Comparison of ENCODE assay signal across 11 cellular contexts in the genomic region with DNA sequence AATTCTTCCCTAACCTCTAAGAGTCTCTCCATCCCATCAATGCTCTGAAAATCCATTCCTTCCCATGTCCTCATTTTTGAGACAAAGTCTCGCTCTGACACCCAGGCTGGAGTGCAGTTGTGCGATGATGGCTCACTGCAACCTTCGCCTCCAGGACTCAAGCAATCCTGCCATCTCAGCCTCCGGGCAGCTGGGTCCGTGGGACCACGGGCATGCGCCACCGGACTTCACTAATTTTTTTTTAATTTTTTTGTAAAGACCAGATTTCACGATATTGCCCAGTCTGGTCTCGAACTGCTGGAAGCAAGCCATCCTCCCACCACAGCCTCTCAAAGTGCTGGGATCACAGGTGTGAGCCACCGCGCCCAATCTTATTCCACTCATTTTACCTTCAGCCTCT. TPM values are rescaled to one million over a fixed set of nuclear protein-coding genes. Genes with fewer than 3 reads are reported as not detected.
A peak's percentile ranks its signal among the peaks of the same experiment; 100 is the strongest.
DNase-seq lines count a peak whose midpoint lies in the region; ATAC-seq, FAIRE-seq and TF ChIP-seq lines count a peak whose summit lies in the region.
"Had no signal": no experiment of that assay in that cellular context is flagged by ENCODE, and none has a peak within 500 bp of the region (broad histone marks: within the 10 kb centered on the region; RNA-seq: fewer than 3 reads in every experiment).

No MANE protein-coding gene starts in this region.

- in situ Hi-C loops in brain microvascular endothelial cell (cut with HindIII; ENCODE audit: low pct_ligation_motif_present, low sequenced_read_pairs): no loop called here

- no peak overlapping the region for H3K9ac ChIP-seq in H9 (ENCODE audit: extremely low read depth, insufficient read length, low read length)

- DNase-seq in A549 (ENCODE audit: low read depth in 1 of 2, low spot score in 1 of 2): no peak
- DNase-seq in H9: no peak
- no peak for DNase-seq in brain microvascular endothelial cell
- DNase-seq in effector memory CD4-positive, alpha-beta T cell: no peak
- no peak for DNase-seq in H7
- no peak for DNase-seq in UCSD-AML1 (lab: John Stamatoyannopoulos, UW; ENCODE audit: unreplicated experiment)
- DNase-seq: activated CD8-positive, alpha-beta memory T cell treated with anti-CD3 and anti-CD28 coated beads, Interleukin-2, amount 50 U/mL, for 4 hours; DMS79 treated with DMSO at 0.1 percent for 48 hours; NCI-H1092 treated with DMSO at 0.1 percent for 48 hours had no signal

- no peak overlapping the region for H2BK15ac ChIP-seq in H9 (ENCODE audit: low read depth, low read length)

- WGBS in A549 (ENCODE audit: missing lambda C conversion rate): 93% methylated on average over 12 of the region's 12 CpGs
- WGBS in H9 (ENCODE audit: extremely low coverage, insufficient read length, low lambda C conversion rate): no CpG with 5 or more reads among the region's 12 CpGs

- no peak for ATAC-seq in A549
- no peak for ATAC-seq in HG02642 (IDR thresholded peaks at IDR 0.05; ENCODE audit: poor library complexity, unreplicated experiment)

- no peak overlapping the region for H3K23ac ChIP-seq in H9 (ENCODE audit: insufficient read length, low read depth, low read length)

- H2BK20ac ChIP-seq in H9 (ENCODE audit: low read depth, low read length, poor library complexity, severe bottlenecking): no peak overlapping the region

- peak overlapping the region in 1 of 2 experiments; percentile 99; a peak in 2 of 6 replicates for H3K27ac ChIP-seq in A549
- no peak overlapping the region for H3K27ac ChIP-seq in H9 (ENCODE audit: insufficient read length, low read depth, low read length)
- no peak overlapping the region for H3K27ac ChIP-seq in brain microvascular endothelial cell
- H3K27ac ChIP-seq in muscle layer of duodenum (ENCODE audit: low read length): no peak overlapping the region
- no peak overlapping the region for H3K27ac ChIP-seq in effector memory CD4-positive, alpha-beta T cell (ENCODE audit: insufficient read depth, low read length, poor library complexity, severe bottlenecking)

- no peak overlapping the region for H3K27ac Mint-ChIP-seq in H9

- H3K23me2 ChIP-seq in H9 (ENCODE audit: insufficient read length, low read depth, low read length, poor library complexity, severe bottlenecking): peaks cover 4% of the 10 kb centered on the region

- H3K56ac ChIP-seq in H9 (ENCODE audit: insufficient read length, low read depth, low read length): no peak overlapping the region

- no peak overlapping the region for H2BK12ac ChIP-seq in H9 (ENCODE audit: insufficient read length, low read depth, low read length)

- H3K9me3 Mint-ChIP-seq in H9: no peaks in the 10 kb centered on the region

- H3K79me2 ChIP-seq in H9 (ENCODE audit: insufficient read depth, low read length): peaks cover 6% of the 10 kb centered on the region; the same call in 1 of the 2 replicates

- POLR2A ChIA-PET in A549 (lab: Yijun Ruan, JAX): no interaction called here

- H3K4me1 ChIP-seq in A549: peaks cover 31% of the 10 kb centered on the region
- H3K4me1 ChIP-seq in H9 (ENCODE audit: insufficient read depth, low read length): peaks cover 3% of the 10 kb centered on the region; the same call in 1 of the 2 replicates
- peaks cover 4 to 24% of the 10 kb centered on the region in 2 donors for H3K4me1 ChIP-seq in muscle layer of duodenum (ENCODE audit: control insufficient read depth in 1 of 2, insufficient read depth in 2 of 2, low read length in 2 of 2)
- H3K4me1 ChIP-seq in effector memory CD4-positive, alpha-beta T cell (ENCODE audit: control insufficient read depth, insufficient read depth, low read length, poor library complexity, severe bottlenecking): peaks cover 13% of the 10 kb centered on the region

- H3K36me3 ChIP-seq in brain microvascular endothelial cell (replicated peaks): no peaks in the 10 kb centered on the region
- no peaks in the 10 kb centered on the region for H3K36me3 ChIP-seq in muscle layer of duodenum (ENCODE audit: control insufficient read depth in 1 of 2, insufficient read depth in 2 of 2, low read length in 2 of 2)
- no peaks in the 10 kb centered on the region for H3K36me3 ChIP-seq in effector memory CD4-positive, alpha-beta T cell (ENCODE audit: control insufficient read depth, insufficient read depth, low read length)
- H3K36me3 ChIP-seq in H7 (replicated peaks; ENCODE audit: control insufficient read depth, insufficient read depth, low read length): no peaks in the 10 kb centered on the region

- H3K14ac ChIP-seq in H9 (ENCODE audit: insufficient read depth, low read length): no peak overlapping the region

- no peak overlapping the region for H3T11ph ChIP-seq in H9 (ENCODE audit: low read length)

- H3K27me3 ChIP-seq in H9 (ENCODE audit: insufficient read depth, low read length) (no peaks in the 10 kb centered on the region), brain microvascular endothelial cell (replicated peaks) (no peaks in the 10 kb centered on the region), muscle layer of duodenum (ENCODE audit: low read depth, low read length) (no peaks in the 10 kb centered on the region), H7 (ENCODE audit: control insufficient read depth, insufficient read depth, low read length) (no peaks in the 10 kb centered on the region; the same call in 1 of the 2 replicates)
- H3K27me3 ChIP-seq in effector memory CD4-positive, alpha-beta T cell (replicated peaks; ENCODE audit: control insufficient read depth, insufficient read depth, low read length, poor library complexity, severe bottlenecking): no peaks in the 10 kb centered on the region

- no peak overlapping the region for H2AFZ ChIP-seq in H9 (ENCODE audit: low read length)

- no peak for TF ChIP-seq RAD21 in A549 (conservative IDR thresholded peaks at IDR 0.05 in 1 of 2, IDR thresholded peaks at IDR 0.05 in 1 of 2)

- H3K4me1 Mint-ChIP-seq in H9: peaks cover 25 to 36% of the 10 kb centered on the region in 2 experiments

- no peak overlapping the region for H4K91ac ChIP-seq in H9 (ENCODE audit: insufficient read length, low read depth, low read length)

- no peak for TF ChIP-seq POLR2A in A549 (IDR thresholded peaks at IDR 0.05; ENCODE audit: low read length)

- H4K20me1 ChIP-seq in H9 (ENCODE audit: control insufficient read depth, insufficient read depth, insufficient read length): no peaks in the 10 kb centered on the region

- H3K27me3 Mint-ChIP-seq in H9 (ENCODE audit: low read depth): peaks cover 20% of the 10 kb centered on the region

- H3K4me3 ChIP-seq in A549 (peak overlapping the region; percentile 96; the same call in 1 of the 3 replicates), brain microvascular endothelial cell (ENCODE audit: low read depth, low read length) (peak overlapping the region; percentile 81), muscle layer of duodenum (ENCODE audit: low read depth in 1 of 2, low read length in 2 of 2) (peak overlapping the region; percentile 77 to 89), H7 (ENCODE audit: insufficient read depth, low read depth, low read length) (no peak overlapping the region)
- no peak overlapping the region for H3K4me3 ChIP-seq in effector memory CD4-positive, alpha-beta T cell (ENCODE audit: insufficient read depth, low read depth, low read length, poor library complexity, severe bottlenecking)

- no peak overlapping the region for H4K8ac ChIP-seq in H9 (replicated peaks; ENCODE audit: insufficient read length, low read depth, low read length)

- H3K9me3 ChIP-seq in A549: no peaks in the 10 kb centered on the region
- H3K9me3 ChIP-seq in H9 (ENCODE audit: control insufficient read depth, low read depth, low read length): no peaks in the 10 kb centered on the region
- no peaks in the 10 kb centered on the region for H3K9me3 ChIP-seq in muscle layer of duodenum (ENCODE audit: control insufficient read depth in 1 of 2, low read length in 2 of 2)
- H3K9me3 ChIP-seq in effector memory CD4-positive, alpha-beta T cell (ENCODE audit: control insufficient read depth, low read length): no peaks in the 10 kb centered on the region

- H3K4me3 Mint-ChIP-seq in H9: peak overlapping the region; percentile 70 to 78

- CTCF ChIA-PET in A549 (lab: Yijun Ruan, JAX): interaction anchor here (0.9 to 2.0 kb wide), 2 partner anchors 13 to 68 kb away, joined by 3 to 6 read pairs; no protein-coding TSS in a partner anchor

- H2AK5ac ChIP-seq in H9 (ENCODE audit: insufficient read length, low read length): no peak overlapping the region

- TF ChIP-seq EP300 in A549 (IDR thresholded peaks at IDR 0.05): no peak

- H3K4me2 ChIP-seq in A549 (peak overlapping the region; percentile 90), H9 (ENCODE audit: insufficient read depth, insufficient read length, low read length) (peak overlapping the region; percentile 81)

- H4K5ac ChIP-seq in H9 (ENCODE audit: insufficient read length, low read depth, low read length): no peak overlapping the region

- no peak overlapping the region for H3K18ac ChIP-seq in H9 (ENCODE audit: insufficient read length, low read depth, low read length)

- H3K79me1 ChIP-seq in H9 (ENCODE audit: insufficient read depth, low read depth, low read length, poor library complexity, severe bottlenecking): no peaks in the 10 kb centered on the region

- TF ChIP-seq CTCF in A549 (IDR thresholded peaks at IDR 0.05): no peak
- TF ChIP-seq CTCF in H9 (conservative IDR thresholded peaks at IDR 0.05): no peak
- no peak for TF ChIP-seq CTCF in brain microvascular endothelial cell (IDR thresholded peaks at IDR 0.05; ENCODE audit: low read depth, low read length, missing control alignments)

- H3K4ac ChIP-seq in H9 (ENCODE audit: low read depth, low read length): no peak overlapping the region

- H3K36me3 Mint-ChIP-seq in H9 (ENCODE audit: insufficient read depth in 1 of 3, low read depth in 3 of 3): peaks cover 4 to 28% (median 21%) of the 10 kb centered on the region in 3 experiments

- H2BK5ac ChIP-seq in H9 (ENCODE audit: insufficient read length, low read length): no peak overlapping the region

- FAIRE-seq in A549 (lab: Jason Lieb, UNC): no peak

- H2BK120ac ChIP-seq in H9 (ENCODE audit: low read depth, low read length, poor library complexity, severe bottlenecking): no peak overlapping the region

TF ChIP-seq in A549, 52 proteins besides CTCF, POLR2A, EP300 and RAD21 (continues in another document):
- TF ChIP-seq CHD4 (IDR thresholded peaks at IDR 0.05; ENCODE audit: borderline replicate concordance): no peak
- TF ChIP-seq BHLHE40 (IDR thresholded peaks at IDR 0.05; ENCODE audit: low read depth, low read length): no peak
- no peak for TF ChIP-seq TFCP2L1 (CRISPR knock-in tag; IDR thresholded peaks at IDR 0.05)
- TF ChIP-seq HOXA7 (CRISPR knock-in tag; IDR thresholded peaks at IDR 0.05): no peak
- TF ChIP-seq RFX5 (IDR thresholded peaks at IDR 0.05): no peak
- no peak for TF ChIP-seq FOSB (CRISPR knock-in tag; IDR thresholded peaks at IDR 0.05)
- no peak for TF ChIP-seq JUN (IDR thresholded peaks at IDR 0.05)
- no peak for TF ChIP-seq SMC3 (IDR thresholded peaks at IDR 0.05)

RNA-seq across cellular contexts. Expression of a gene that starts 1.6 kb away (rescaled TPM):
- polyA plus RNA-seq in A549 (2011; rRNA removed) (92.1 and 124 TPM in 2 replicates), A549 (2017; fragmentation: RNase III; extraction: RNeasy Plus Mini Kit Qiagen cat#74134 plus additional on column Dnase treatment) (52.5 to 64.4 TPM (median 56.5 TPM) in 3 replicates)
- polyA plus RNA-seq in A549 (2012; cell fraction: cytosol; rRNA removed): 23.9 and 28.0 TPM in 2 replicates
- 11.2 and 21.3 TPM in 2 replicates for polyA plus RNA-seq in A549 (2012; cell fraction: nucleus; rRNA removed)
- 19.5 and 20.3 TPM in 2 replicates for polyA minus RNA-seq in A549 (2011; rRNA and poly(A)+ RNA removed)
- total RNA-seq in H9 (2021): 22.0 and 27.7 TPM in 2 replicates
- 16.9 and 22.7 TPM in 2 replicates for total RNA-seq in H7 (2014; rRNA removed; shearing (Covaris generic))

Comparison
In these comparisons a context has a peak if more than half of its experiments do, and no peak if none do; other contexts are left out.
1. H3K4me3 ChIP-seq: peak in A549 (single experiment), brain microvascular endothelial cell (single experiment) and muscle layer of duodenum (2 of 2); none in effector memory CD4-positive, alpha-beta T cell (single experiment) and H7 (single experiment).